ENCODE assay signal across 10 cellular contexts in genomic region chr9:121558423-121558950, GRCh38. TPM values are rescaled to one million over a fixed set of nuclear protein-coding genes. Genes with fewer than 3 reads are reported as not detected.
A peak's percentile ranks its signal among the peaks of the same experiment; 100 is the strongest.
DNase-seq lines count a peak whose midpoint lies in the region; ATAC-seq and TF ChIP-seq lines count a peak whose summit lies in the region.
"Had no signal": no experiment of that assay in that cellular context is flagged by ENCODE, and none has a peak within 500 bp of the region (broad histone marks: within the 10 kb centered on the region; RNA-seq: fewer than 3 reads in every experiment).

No MANE protein-coding gene starts in this region.

- H3K27me3 ChIP-seq in HUES48 (ENCODE audit: control insufficient read depth, insufficient read depth, low read length) (peaks cover 6% of the 10 kb centered on the region; the same call in 1 of the 2 replicates), right lobe of liver (no peaks in the 10 kb centered on the region), stomach (no peaks in the 10 kb centered on the region)

- no peak for DNase-seq in right lobe of liver
- DNase-seq in stomach: no peak
- DNase-seq in T-helper 2 cell treated with Interferon-gamma antibody and Interleukin-4, amounts not matched to agents 5 μg/mL and 100 μg/mL, for 36 hours (ENCODE audit: low spot score): no peak
- no peak for DNase-seq in activated T-cell treated with anti-CD3 and anti-CD28 coated beads, Interleukin-2, amount 50 U/mL, for 72 hours
- DNase-seq: activated CD4-positive, alpha-beta T cell treated with anti-CD3 and anti-CD28 coated beads, Interleukin-2, amount 50 U/mL, for 4 hours; DMS 273 treated with DMSO at 0.1 percent for 48 hours had no signal

- H3K9me3 ChIP-seq in HUES48 (ENCODE audit: control insufficient read depth, insufficient read depth, low read length) (no peaks in the 10 kb centered on the region), right lobe of liver (no peaks in the 10 kb centered on the region), stomach (no peaks in the 10 kb centered on the region)

- no peak overlapping the region for H3K9ac ChIP-seq in HUES48 (ENCODE audit: low read depth, low read length)

- H3K27ac Mint-ChIP-seq in brain: peak overlapping the region in 3 of 5 experiments; percentile 67 to 90 (median 90)
- H3K27ac Mint-ChIP-seq in T-helper 2 cell treated with Interferon-gamma antibody and Interleukin-4, amounts not matched to agents 5 μg/mL and 100 μg/mL, for 36 hours: no peak overlapping the region
- H3K27ac Mint-ChIP-seq in activated T-cell treated with anti-CD3 and anti-CD28 coated beads, Interleukin-2, amount 50 U/mL, for 72 hours: no peak overlapping the region

- H3K27me3 Mint-ChIP-seq in brain: peaks cover 11% of the 10 kb centered on the region
- H3K27me3 Mint-ChIP-seq in T-helper 2 cell treated with Interferon-gamma antibody and Interleukin-4, amounts not matched to agents 5 μg/mL and 100 μg/mL, for 36 hours (ENCODE audit: low read depth): peaks cover 4% of the 10 kb centered on the region
- no peaks in the 10 kb centered on the region for H3K27me3 Mint-ChIP-seq in activated T-cell treated with anti-CD3 and anti-CD28 coated beads, Interleukin-2, amount 50 U/mL, for 72 hours (ENCODE audit: low read depth)

- H3K4me3 Mint-ChIP-seq in brain: no peak overlapping the region
- H3K4me3 Mint-ChIP-seq in T-helper 2 cell treated with Interferon-gamma antibody and Interleukin-4, amounts not matched to agents 5 μg/mL and 100 μg/mL, for 36 hours: no peak overlapping the region
- H3K4me3 Mint-ChIP-seq in activated T-cell treated with anti-CD3 and anti-CD28 coated beads, Interleukin-2, amount 50 U/mL, for 72 hours: no peak overlapping the region

- intact Hi-C loops in right lobe of liver (cut with DNase I): loop anchor here in 1 of 2 donors (10.0 kb wide), 1 partner anchor 126 kb away; no protein-coding TSS in a partner anchor
- intact Hi-C loops in stomach (cut with DNase I; ENCODE audit: low total_unique reads): no loop called here

- WGBS in right lobe of liver (ENCODE audit: insufficient coverage, low coverage, low lambda C conversion rate, missing lambda C conversion rate): 38% methylated on average over 8 of the region's 8 CpGs
- 64 to 73% (median 69%) methylated on average over 8 of the region's 8 CpGs for WGBS in stomach, 5 donors

- no peak for TF ChIP-seq EP300 in stomach (IDR thresholded peaks at IDR 0.05)

- H3K9me3 Mint-ChIP-seq in brain: peaks cover 0 to 7% (median 0%) of the 10 kb centered on the region in 5 experiments
- no peaks in the 10 kb centered on the region for H3K9me3 Mint-ChIP-seq in T-helper 2 cell treated with Interferon-gamma antibody and Interleukin-4, amounts not matched to agents 5 μg/mL and 100 μg/mL, for 36 hours
- no peaks in the 10 kb centered on the region for H3K9me3 Mint-ChIP-seq in activated T-cell treated with anti-CD3 and anti-CD28 coated beads, Interleukin-2, amount 50 U/mL, for 72 hours

- TF ChIP-seq CTCF in brain (conservative IDR thresholded peaks at IDR 0.05) (no peak), right lobe of liver (IDR thresholded peaks at IDR 0.05) (no peak), stomach (IDR thresholded peaks at IDR 0.05) (no peak)

- TF ChIP-seq POLR2A in right lobe of liver (IDR thresholded peaks at IDR 0.05) (no peak), stomach (IDR thresholded peaks at IDR 0.05) (no peak)

- H3K27ac ChIP-seq in HUES48 (ENCODE audit: low read depth, low read length): peak overlapping the region; percentile 70
- peak overlapping the region; percentile 40 to 60 (median 47) for H3K27ac ChIP-seq in right lobe of liver
- peak overlapping the region in 4 of 5 donors; percentile 75 to 83 (median 80) for H3K27ac ChIP-seq in stomach

- no peaks in the 10 kb centered on the region for H3K36me3 Mint-ChIP-seq in brain
- no peaks in the 10 kb centered on the region for H3K36me3 Mint-ChIP-seq in T-helper 2 cell treated with Interferon-gamma antibody and Interleukin-4, amounts not matched to agents 5 μg/mL and 100 μg/mL, for 36 hours (ENCODE audit: low read depth)
- H3K36me3 Mint-ChIP-seq in activated T-cell treated with anti-CD3 and anti-CD28 coated beads, Interleukin-2, amount 50 U/mL, for 72 hours (ENCODE audit: insufficient read depth in 2 of 2): no peaks in the 10 kb centered on the region

- H3K4me1 ChIP-seq in HUES48 (ENCODE audit: control insufficient read depth, insufficient read depth, low read length): peaks cover 12% of the 10 kb centered on the region
- H3K4me1 ChIP-seq in right lobe of liver: peaks cover 0 to 13% (median 3%) of the 10 kb centered on the region in 4 donors
- peaks cover 16 to 30% (median 24%) of the 10 kb centered on the region in 4 donors for H3K4me1 ChIP-seq in stomach

- H3K36me3 ChIP-seq in HUES48 (ENCODE audit: control insufficient read depth, insufficient read depth, low read length) (no peaks in the 10 kb centered on the region), right lobe of liver (no peaks in the 10 kb centered on the region), stomach (no peaks in the 10 kb centered on the region)

- ATAC-seq in right lobe of liver (peak in 1 of 4 donors; percentile 15), GM21825 (IDR thresholded peaks at IDR 0.05; ENCODE audit: unreplicated experiment) (no peak), GM18517 (IDR thresholded peaks at IDR 0.05; ENCODE audit: unreplicated experiment) (no peak)
- ATAC-seq in activated T-cell treated with anti-CD3 and anti-CD28 coated beads, Interleukin-2, amount 50 U/mL, for 72 hours (replicated peaks in 1 of 2): no peak

- H3K4me1 Mint-ChIP-seq in brain: peaks cover 42% of the 10 kb centered on the region
- H3K4me1 Mint-ChIP-seq in T-helper 2 cell treated with Interferon-gamma antibody and Interleukin-4, amounts not matched to agents 5 μg/mL and 100 μg/mL, for 36 hours (ENCODE audit: low read depth): peaks cover 4% of the 10 kb centered on the region
- H3K4me1 Mint-ChIP-seq in activated T-cell treated with anti-CD3 and anti-CD28 coated beads, Interleukin-2, amount 50 U/mL, for 72 hours (ENCODE audit: low read depth): peaks cover 7% of the 10 kb centered on the region

- H3K4me3 ChIP-seq in HUES48 (ENCODE audit: low read depth, low read length) (no peak overlapping the region), right lobe of liver (no peak overlapping the region), stomach (no peak overlapping the region)

RNA-seq across cellular contexts. Expression of gene GGTA1, which starts 58.8 kb away (rescaled TPM):
- polyA plus RNA-seq in brain (ENCODE audit: insufficient read depth, low read depth, low replicate concordance) (6.2 TPM), stomach (10 to 100 TPM in 1 of 3 donors, 1 to 10 TPM in 2; 6.2 to 14.2 (median 8.1) TPM)
- total RNA-seq in right lobe of liver (1 to 10 TPM in 5 of 6 experiments, under 1 TPM in 1; 0.43 to 3.5 (median 1.5) TPM), stomach (10 to 100 TPM in 1 of 5 donors, 1 to 10 TPM in 3, not detected in 1; 7.0 to 19.6 (median 7.1) TPM)
- not detected for total RNA-seq in activated T-cell treated with anti-CD3 and anti-CD28 coated beads, Interleukin-2, amount 50 U/mL, for 72 hours

Comparison
In these comparisons a context has a peak if more than half of its experiments do, and no peak if none do; other contexts are left out.
1. H3K27ac Mint-ChIP-seq: peak in brain (3 of 5); none in T-helper 2 cell treated with Interferon-gamma antibody and Interleukin-4, amounts not matched to agents 5 μg/mL and 100 μg/mL, for 36 hours (single experiment) and activated T-cell treated with anti-CD3 and anti-CD28 coated beads, Interleukin-2, amount 50 U/mL, for 72 hours (single experiment).
2. Peak in every context shown above with its lines, with median percentiles within 50 percentile points of each other: H3K27ac ChIP-seq.